Comparison of ENCODE assay signal across 16 cellular contexts in the genomic region with DNA sequence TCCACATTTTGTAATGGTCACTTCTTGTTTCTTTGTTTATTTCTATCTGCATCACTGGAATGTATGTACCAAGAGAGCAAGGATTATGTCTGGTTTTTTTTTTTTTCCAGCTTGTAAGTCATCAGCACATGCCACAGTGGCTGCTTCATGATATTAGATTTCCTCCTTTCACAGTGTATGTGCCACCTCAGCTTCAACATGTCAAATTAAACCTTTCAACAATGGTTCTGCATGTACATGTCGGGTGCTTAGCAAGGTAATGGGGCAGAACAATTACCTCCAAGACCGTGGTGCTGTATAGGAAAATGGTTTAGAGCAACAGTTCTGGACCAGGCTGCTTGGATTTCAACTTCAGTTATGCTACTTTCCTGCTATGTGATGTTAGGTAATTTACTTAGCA.
DNase-seq lines count a peak whose midpoint lies in the region; ATAC-seq and TF ChIP-seq lines count a peak whose summit lies in the region.
"Had no signal": no experiment of that assay in that cellular context is flagged by ENCODE, and none has a peak within 500 bp of the region (broad histone marks: within the 10 kb centered on the region; RNA-seq: fewer than 3 reads in every experiment).

No MANE protein-coding gene starts in this region.

- DNase-seq in SHP77 treated with DMSO at 0.1 percent for 48 hours (lab: John Stamatoyannopoulos, UW) (peak; percentile 36), SHP77 (lab: John Stamatoyannopoulos, UW) (no peak), NCI-H2107 (lab: John Stamatoyannopoulos, UW) (peak; percentile 13), amniotic epithelial cell (ENCODE audit: low read depth) (peak; percentile 45), OCI-LY7 (ENCODE audit: low spot score) (no peak), globus pallidus (ENCODE audit: low spot score) (no peak)
- DNase-seq: ACHN; CD4-positive, alpha-beta T cell; EL; HFFc6; KG1; NCI-H146; NCI-H748 treated with DMSO at 0.1 percent for 48 hours; Peyer's patch; Right ventricle myocardium superior had no signal

- H3K27ac ChIP-seq in OCI-LY7 (ENCODE audit: low read depth, low read length, poor library complexity, severe bottlenecking): no peak overlapping the region
- H3K27ac ChIP-seq: Peyer's patch had no signal

- no peaks in the 10 kb centered on the region for H4K20me1 ChIP-seq in OCI-LY7 (ENCODE audit: insufficient read depth, low read length)

- H3K4me1 ChIP-seq in OCI-LY7 (ENCODE audit: insufficient read depth, low read length, poor library complexity, severe bottlenecking): no peaks in the 10 kb centered on the region
- H3K4me1 ChIP-seq: Peyer's patch had no signal

- POLR2A ChIA-PET in OCI-LY7 (lab: Charles Lee): no interaction called here

- H3K36me3 ChIP-seq in OCI-LY7 (ENCODE audit: insufficient read depth, low read length): no peaks in the 10 kb centered on the region
- H3K36me3 ChIP-seq: Peyer's patch had no signal

- no peak for ATAC-seq in HG03520 (IDR thresholded peaks at IDR 0.05; ENCODE audit: unreplicated experiment)

- no peaks in the 10 kb centered on the region for H3K9me2 ChIP-seq in OCI-LY7 (ENCODE audit: insufficient read depth, low read length)

- no peak overlapping the region for H3K4me3 ChIP-seq in OCI-LY7 (ENCODE audit: low read depth, low read length, poor library complexity, severe bottlenecking)
- H3K4me3 ChIP-seq: Peyer's patch had no signal

- intact Hi-C loops in OCI-LY7 (cut with micrococcal nuclease; ENCODE audit: unreplicated experiment): no loop called here

- CTCF ChIA-PET in OCI-LY7 (lab: Charles Lee; ENCODE audit: unreplicated experiment): no interaction called here

- no peak overlapping the region for H3K4me2 ChIP-seq in OCI-LY7 (ENCODE audit: low read length)

- TF ChIP-seq CTCF in OCI-LY7 (conservative IDR thresholded peaks at IDR 0.05; ENCODE audit: low read length): no peak

- no TSS peak for BruUV-seq in OCI-LY7 (replicated peaks; lab: Mats Ljungman, UMichigan)

- H3K79me2 ChIP-seq in OCI-LY7 (ENCODE audit: insufficient read depth, low read depth, low read length): no peaks in the 10 kb centered on the region

- H3K9me3 ChIP-seq in OCI-LY7 (ENCODE audit: low read length): no peaks in the 10 kb centered on the region
- H3K9me3 ChIP-seq: Peyer's patch had no signal

- H2AFZ ChIP-seq in OCI-LY7 (ENCODE audit: low read length): no peak overlapping the region

Comparison
In these comparisons a context has a peak if more than half of its experiments do, and no peak if none do; other contexts are left out.
1. DNase-seq: peak in SHP77 treated with DMSO at 0.1 percent for 48 hours (single experiment), NCI-H2107 (single experiment) and amniotic epithelial cell (single experiment); none in SHP77 (0 of 2), OCI-LY7 (single experiment) and globus pallidus (single experiment).